In genomic region chr10:5550621-5551530, GRCh38 we compare ENCODE assay signal across 12 cellular contexts. TPM values are rescaled to one million over a fixed set of nuclear protein-coding genes. Genes with fewer than 3 reads are reported as not detected.
DNase-seq lines count a peak whose midpoint lies in the region; ATAC-seq, FAIRE-seq and TF ChIP-seq lines count a peak whose summit lies in the region.
"Had no signal": no experiment of that assay in that cellular context is flagged by ENCODE, and none has a peak within 500 bp of the region (broad histone marks: within the 10 kb centered on the region; RNA-seq: fewer than 3 reads in every experiment).

No MANE protein-coding gene starts in this region.

- no peak overlapping the region for H3K27ac ChIP-seq in right cardiac atrium (ENCODE audit: low read length)
- H3K27ac ChIP-seq: adrenal gland, BLaER1 had no signal

- H3K27me3 ChIP-seq in right cardiac atrium (ENCODE audit: control insufficient read depth, insufficient read depth) = no peaks in the 10 kb centered on the region
- H3K27me3 ChIP-seq: adrenal gland, BLaER1 had no signal

- peak; percentile 66 for DNase-seq in cardiac septum (ENCODE audit: low spot score)
- DNase-seq in right cardiac atrium = no peak
- peak; percentile 53 for DNase-seq in left kidney (ENCODE audit: low read depth, low spot score)
- peak; percentile 66 for DNase-seq in urothelium cell line (ENCODE audit: low spot score)
- DNase-seq in frontal cortex (ENCODE audit: low spot score in 2 of 2) = no peak
- DNase-seq: adrenal gland, NCI-H2227 treated with DMSO at 0.1 percent for 48 hours had no signal

- FAIRE-seq in urothelium cell line (lab: Jason Lieb, UNC) (no peak), frontal cortex (lab: Jason Lieb, UNC) (no peak)

- WGBS in right cardiac atrium = 96% methylated on average over 17 of the region's 17 CpGs

- H3K4me3 ChIP-seq in right cardiac atrium (ENCODE audit: low read length) = no peak overlapping the region
- H3K4me3 ChIP-seq: adrenal gland, BLaER1 had no signal

- ATAC-seq in right cardiac atrium = no peak
- ATAC-seq in SK-N-SH treated with all-trans-retinoic acid at 6 μM for 48 hours = peak; percentile 54
- ATAC-seq in HG03196 (IDR thresholded peaks at IDR 0.05; ENCODE audit: unreplicated experiment) = no peak
- ATAC-seq in HG02970 (IDR thresholded peaks at IDR 0.05; ENCODE audit: low FRiP score, unreplicated experiment) = no peak

- intact Hi-C loops in cardiac septum (cut with DNase I) (no loop called here), right cardiac atrium (cut with DNase I) (loop anchor here in 1 of 4 donors (10.0 kb wide), 1 partner anchor 54 kb away; no protein-coding TSS in a partner anchor)

- peaks cover 4% of the 10 kb centered on the region for H3K4me1 ChIP-seq in right cardiac atrium (ENCODE audit: control insufficient read depth, insufficient read depth, low read length)
- H3K4me1 ChIP-seq: adrenal gland had no signal

- H3K9me3 ChIP-seq in right cardiac atrium (ENCODE audit: control insufficient read depth, low read length) = no peaks in the 10 kb centered on the region
- H3K9me3 ChIP-seq: adrenal gland, BLaER1 had no signal

TF ChIP-seq in SK-N-SH treated with all-trans-retinoic acid at 6 μM for 48 hours, 23 proteins besides CTCF, POLR2A, EP300 and RAD21:
- no peak for TF ChIP-seq GLIS3 (CRISPR knock-in tag; IDR thresholded peaks at IDR 0.05)
- TF ChIP-seq ZC3H10 (CRISPR knock-in tag; IDR thresholded peaks at IDR 0.05) = no peak
- TF ChIP-seq, protein P1, sequence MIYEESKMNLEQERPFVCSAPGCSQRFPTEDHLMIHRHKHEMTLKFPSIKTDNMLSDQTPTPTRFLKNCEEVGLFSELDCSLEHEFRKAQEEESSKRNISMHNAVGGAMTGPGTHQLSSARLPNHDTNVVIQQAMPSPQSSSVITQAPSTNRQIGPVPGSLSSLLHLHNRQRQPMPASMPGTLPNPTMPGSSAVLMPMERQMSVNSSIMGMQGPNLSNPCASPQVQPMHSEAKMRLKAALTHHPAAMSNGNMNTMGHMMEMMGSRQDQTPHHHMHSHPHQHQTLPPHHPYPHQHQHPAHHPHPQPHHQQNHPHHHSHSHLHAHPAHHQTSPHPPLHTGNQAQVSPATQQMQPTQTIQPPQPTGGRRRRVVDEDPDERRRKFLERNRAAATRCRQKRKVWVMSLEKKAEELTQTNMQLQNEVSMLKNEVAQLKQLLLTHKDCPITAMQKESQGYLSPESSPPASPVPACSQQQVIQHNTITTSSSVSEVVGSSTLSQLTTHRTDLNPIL (CRISPR knock-in tag; IDR thresholded peaks at IDR 0.05; ENCODE audit: low read depth) = no peak
- no peak for TF ChIP-seq CSDC2 (CRISPR knock-in tag; IDR thresholded peaks at IDR 0.05)
- no peak for TF ChIP-seq ZFP3 (CRISPR knock-in tag; IDR thresholded peaks at IDR 0.05)
- TF ChIP-seq SNAI2 (CRISPR knock-in tag; IDR thresholded peaks at IDR 0.05) = no peak
- TF ChIP-seq ISL1 (CRISPR knock-in tag; IDR thresholded peaks at IDR 0.05) = no peak
- TF ChIP-seq TOX (CRISPR knock-in tag; IDR thresholded peaks at IDR 0.05; ENCODE audit: borderline replicate concordance) = no peak
- TF ChIP-seq CSRNP3 (CRISPR knock-in tag; IDR thresholded peaks at IDR 0.05) = no peak
- TF ChIP-seq ZNF70 (CRISPR knock-in tag; IDR thresholded peaks at IDR 0.05) = no peak
- no peak for TF ChIP-seq OSR1 (CRISPR knock-in tag; IDR thresholded peaks at IDR 0.05)
- TF ChIP-seq ARNTL (CRISPR knock-in tag; IDR thresholded peaks at IDR 0.05; ENCODE audit: borderline replicate concordance, low read depth) = no peak
- no peak for TF ChIP-seq ZFP30 (CRISPR knock-in tag; IDR thresholded peaks at IDR 0.05)
- TF ChIP-seq ZNF8 (CRISPR knock-in tag; IDR thresholded peaks at IDR 0.05) = no peak

RNA-seq across cellular contexts. Expression of gene CALML3, which starts 26.1 kb away (rescaled TPM):
- total RNA-seq in cardiac septum (not detected), right cardiac atrium (not detected), frontal cortex (under 0.01 TPM)
- polyA plus RNA-seq in right cardiac atrium = not detected
- total RNA-seq: adrenal gland had no signal
- polyA plus RNA-seq: neural cell had no signal

RNA-seq across cellular contexts. Expression of gene CALML5, which starts 51.5 kb away (rescaled TPM):
- total RNA-seq in cardiac septum = not detected
- total RNA-seq in right cardiac atrium = not detected
- polyA plus RNA-seq in right cardiac atrium = not detected
- total RNA-seq in frontal cortex = not detected
- total RNA-seq: adrenal gland had no signal
- polyA plus RNA-seq: adrenal gland, neural cell had no signal

Comparison
In these comparisons a context has a peak if more than half of its experiments do, and no peak if none do; other contexts are left out.
1. DNase-seq: peak in cardiac septum (single experiment), left kidney (single experiment) and urothelium cell line (single experiment); none in right cardiac atrium (0 of 3) and frontal cortex (0 of 2).